Comparison of ENCODE assay signal across 27 cellular contexts in genomic region chr1:117215019-117215418, GRCh38. TPM values are rescaled to one million over a fixed set of nuclear protein-coding genes. Genes with fewer than 3 reads are reported as not detected.
"Had no signal": no experiment of that assay in that cellular context is flagged by ENCODE, and none has a peak within 500 bp of the region (broad histone marks: within the 10 kb centered on the region; RNA-seq: fewer than 3 reads in every experiment).

No MANE protein-coding gene starts in this region.

- H3K4me1 ChIP-seq: testis, thyroid gland, tibial artery, tibial nerve, transverse colon, upper lobe of right lung, uterus, vagina had no signal

- ATAC-seq: stimulated activated effector memory CD8-positive, alpha-beta T cell treated with anti-CD3 and anti-CD28 coated beads, Interleukin-12 subunit alpha, Interleukin-12 subunit beta, amount 100 ng/mL, for 72 hours; stimulated activated memory B cell treated with anti-CD40 and anti-IgM and Interleukin-4, amounts not matched to agents 10 μg/mL and 1 μg/mL and 100 μg/mL, for 72 hours; stimulated activated naive B cell treated with anti-CD40 and anti-IgM and Interleukin-4, amounts not matched to agents 10 μg/mL and 1 μg/mL and 100 μg/mL, for 72 hours; stimulated activated naive CD8-positive, alpha-beta T cell treated with anti-CD3 and anti-CD28 coated beads, Interleukin-15, amount 100 ng/mL, for 72 hours; stimulated activated naive CD8-positive, alpha-beta T cell treated with anti-CD3 and anti-CD28 coated beads, Interleukin-15, Interleukin-2, amounts not matched to agents 100 U/mL and 50 U/mL, for 24 hours; upper lobe of right lung had no signal

- H3K27ac ChIP-seq: stomach, suprapubic skin, testis, thyroid gland, tibial artery, tibial nerve, transverse colon, upper lobe of left lung, upper lobe of right lung, uterus, vagina had no signal

- H3K4me3 ChIP-seq: stomach, suprapubic skin, testis, thoracic aorta, thyroid gland, tibial artery, tibial nerve, transverse colon, upper lobe of left lung, upper lobe of right lung, uterus, vagina had no signal

- H3K27me3 ChIP-seq: stomach, suprapubic skin, testis, thyroid gland, tibial artery, tibial nerve, transverse colon, upper lobe of left lung, upper lobe of right lung, uterus, vagina had no signal

- H3K36me3 ChIP-seq: stomach, suprapubic skin, thoracic aorta, thyroid gland, tibial artery, tibial nerve, transverse colon, upper lobe of left lung, upper lobe of right lung, uterus, vagina had no signal

- H3K9me3 ChIP-seq: stomach, suprapubic skin, testis, thoracic aorta, thyroid gland, tibial artery, transverse colon, upper lobe of right lung, uterus, vagina had no signal

- DNase-seq: stimulated activated CD4-positive, alpha-beta T cell treated with anti-CD3 and anti-CD28 coated beads, Interleukin-2, amount 100 ng/mL, for 48 hours; stimulated activated CD4-positive, alpha-beta T cell treated with anti-CD3 and anti-CD28 coated beads, Interleukin-4, amount 100 ng/mL, for 1 hour; stimulated activated CD4-positive, alpha-beta T cell treated with anti-CD3 and anti-CD28 coated beads, Interleukin-4, amount 100 ng/mL, for 24 hours; stimulated activated CD4-positive, alpha-beta T cell treated with anti-CD3 and anti-CD28 coated beads, Interleukin-4, amount 100 ng/mL, for 4 hours; stimulated activated CD8-positive, alpha-beta memory T cell treated with anti-CD3 and anti-CD28 coated beads, Interleukin-4, amount 100 ng/mL, for 48 hours; stimulated activated naive B cell treated with anti-CD40 and anti-IgM and Interleukin-4, amounts not matched to agents 10 μg/mL and 1 μg/mL and 100 μg/mL, for 72 hours; stimulated activated naive CD4-positive, alpha-beta T cell; stimulated activated naive CD4-positive, alpha-beta T cell treated with Interleukin-2 at 50 U/mL for 16 hours; stimulated activated naive CD8-positive, alpha-beta T cell treated with anti-CD3 and anti-CD28 coated beads, Interleukin-15, amount 100 ng/mL, for 72 hours; stimulated activated naive CD8-positive, alpha-beta T cell treated with anti-CD3 and anti-CD28 coated beads, Interleukin-15, Interleukin-2, amounts not matched to agents 100 U/mL and 50 U/mL, for 24 hours; stomach; substantia nigra; testis; thyroid gland; tibial artery; transverse colon; upper lobe of left lung; upper lobe of right lung; uterus had no signal

- FAIRE-seq: urothelium cell line had no signal

RNA-seq across cellular contexts. Expression of gene VTCN1, which starts 4.3 kb away (rescaled TPM):
- total RNA-seq: subcutaneous adipose tissue, thoracic aorta, thyroid gland, tibial nerve, transverse colon, upper lobe of right lung, vagina had no signal
